In the genomic region with DNA sequence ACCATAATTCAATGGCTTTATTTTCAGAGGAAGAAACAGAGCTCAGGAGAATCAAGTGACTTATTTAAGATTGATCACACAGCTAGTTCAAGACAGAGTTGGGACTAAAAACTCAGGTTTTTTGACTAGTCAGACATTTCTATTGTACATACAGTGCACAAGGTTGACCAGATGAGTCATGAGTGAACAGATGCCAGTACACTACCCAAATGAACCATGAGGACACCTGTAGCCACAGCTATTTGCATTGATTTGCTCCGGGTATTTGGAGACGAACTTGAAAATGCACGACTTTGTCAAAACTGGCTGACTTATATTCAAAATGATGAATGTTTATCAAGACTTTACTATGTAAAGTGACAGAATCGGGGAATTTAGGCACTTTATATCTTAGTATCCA, we compare ENCODE assay signal across 27 cellular contexts.
"Had no signal": no experiment of that assay in that cellular context is flagged by ENCODE, and none has a peak within 500 bp of the region (broad histone marks: within the 10 kb centered on the region; RNA-seq: fewer than 3 reads in every experiment).

No MANE protein-coding gene starts in this region.

- H3K4me1 Mint-ChIP-seq: naive thymus-derived CD4-positive, alpha-beta T cell; nephron; neural progenitor cell had no signal

- ATAC-seq: foreskin keratinocyte; gastroesophageal sphincter; heart left ventricle; left cardiac atrium; left lung; naive thymus-derived CD4-positive, alpha-beta T cell; sciatic nerve had no signal

- H3K27ac ChIP-seq: esophagus muscularis mucosa, foreskin keratinocyte, gastroesophageal sphincter, heart left ventricle, hepatocyte, left lung, neural progenitor cell, parathyroid adenoma, prostate gland, right atrium auricular region, stomach, thyroid gland had no signal

- H3K4me1 ChIP-seq: esophagus muscularis mucosa, foreskin keratinocyte, gastroesophageal sphincter, heart left ventricle, left lung, neural progenitor cell, parathyroid adenoma, prostate gland, right atrium auricular region, stomach, thyroid gland had no signal

- DNase-seq: dermis blood vessel endothelial cell; effector memory CD4-positive, alpha-beta T cell; foreskin keratinocyte; heart left ventricle; left cardiac atrium; left lung; mesendoderm; midbrain; naive thymus-derived CD4-positive, alpha-beta T cell; stimulated activated CD4-positive, alpha-beta T cell treated with anti-CD3 and anti-CD28 coated beads, Interleukin-12 subunit alpha, Interleukin-12 subunit beta, amount 100 ng/mL, for 4 hours; stimulated activated CD4-positive, alpha-beta T cell treated with anti-CD3 and anti-CD28 coated beads, Interleukin-1b, Interleukin-23, amount 100 ng/mL, for 48 hours; stimulated activated CD4-positive, alpha-beta T cell treated with anti-CD3 and anti-CD28 coated beads, Interleukin-4, amount 100 ng/mL, for 1 hour; stimulated activated CD8-positive, alpha-beta memory T cell treated with anti-CD3 and anti-CD28 coated beads, Interleukin-4, amount 100 ng/mL, for 48 hours; stimulated activated naive CD4-positive, alpha-beta T cell; stomach; thyroid gland; trophoblast cell had no signal

- H3K27ac Mint-ChIP-seq: naive thymus-derived CD4-positive, alpha-beta T cell; nephron; neural progenitor cell had no signal

- H3K36me3 Mint-ChIP-seq: naive thymus-derived CD4-positive, alpha-beta T cell; neural progenitor cell had no signal

- H3K4me3 ChIP-seq: esophagus muscularis mucosa, gastroesophageal sphincter, heart left ventricle, hepatocyte, left lung, neural progenitor cell, prostate gland, right atrium auricular region, smooth muscle cell, stomach, thyroid gland had no signal

- H3K36me3 ChIP-seq: esophagus muscularis mucosa, gastroesophageal sphincter, heart left ventricle, left lung, neural progenitor cell, prostate gland, right atrium auricular region, stomach, thyroid gland had no signal

- H3K27me3 ChIP-seq: esophagus muscularis mucosa, foreskin keratinocyte, gastroesophageal sphincter, heart left ventricle, hepatocyte, left lung, neural progenitor cell, right atrium auricular region, stomach, thyroid gland had no signal

- H3K9me3 Mint-ChIP-seq: naive thymus-derived CD4-positive, alpha-beta T cell; nephron had no signal

- H3K4me3 Mint-ChIP-seq: naive thymus-derived CD4-positive, alpha-beta T cell; nephron; neural progenitor cell had no signal

- H3K9me3 ChIP-seq: esophagus muscularis mucosa, gastroesophageal sphincter, heart left ventricle, left lung, prostate gland, right atrium auricular region, stomach, thyroid gland had no signal
